9 cellular contexts compared by ENCODE assay signal in genomic region chr7:144842377-144842851, GRCh38. TPM values are rescaled to one million over a fixed set of nuclear protein-coding genes. Genes with fewer than 3 reads are reported as not detected.
DNase-seq lines count a peak whose midpoint lies in the region; ATAC-seq lines count a peak whose summit lies in the region.
"Had no signal": no experiment of that assay in that cellular context is flagged by ENCODE, and none has a peak within 500 bp of the region (broad histone marks: within the 10 kb centered on the region; RNA-seq: fewer than 3 reads in every experiment).

No MANE protein-coding gene starts in this region.

- H3K9me3 Mint-ChIP-seq in T-helper 1 cell treated with Interleukin-12 subunit alpha and Interleukin-12 subunit beta and Interleukin-4 antibody, amounts not matched to agents 30 μg/mL and 1 μg/mL, for 36 hours: peaks cover 19% of the 10 kb centered on the region
- no peaks in the 10 kb centered on the region for H3K9me3 Mint-ChIP-seq in stimulated activated effector memory CD8-positive, alpha-beta T cell treated with anti-CD3 and anti-CD28 coated beads, Interleukin-12 subunit alpha, Interleukin-12 subunit beta, amount 100 ng/mL, for 72 hours

- peaks cover 24% of the 10 kb centered on the region for H3K4me1 Mint-ChIP-seq in T-helper 1 cell treated with Interleukin-12 subunit alpha and Interleukin-12 subunit beta and Interleukin-4 antibody, amounts not matched to agents 30 μg/mL and 1 μg/mL, for 36 hours (ENCODE audit: low read depth)
- H3K4me1 Mint-ChIP-seq in stimulated activated effector memory CD8-positive, alpha-beta T cell treated with anti-CD3 and anti-CD28 coated beads, Interleukin-12 subunit alpha, Interleukin-12 subunit beta, amount 100 ng/mL, for 72 hours: peaks cover 10% of the 10 kb centered on the region

- ATAC-seq in HG03097 (IDR thresholded peaks at IDR 0.05; ENCODE audit: low FRiP score, unreplicated experiment): peak; percentile 92
- peak; percentile 84 for ATAC-seq in stimulated activated effector memory CD8-positive, alpha-beta T cell treated with anti-CD3 and anti-CD28 coated beads, Interleukin-12 subunit alpha, Interleukin-12 subunit beta, amount 100 ng/mL, for 72 hours

- peak; percentile 28 for DNase-seq in stimulated activated CD4-positive, alpha-beta T cell treated with anti-CD3 and anti-CD28 coated beads, Interleukin-1b, Interleukin-23, amount 100 ng/mL, for 48 hours
- DNase-seq in stimulated activated CD4-positive, alpha-beta T cell treated with anti-CD3 and anti-CD28 coated beads, Interleukin-12 subunit alpha, Interleukin-12 subunit beta, amount 100 ng/mL, for 4 hours: no peak
- DNase-seq in cardiac septum (ENCODE audit: low spot score) (peak; percentile 84), NCI-H2196 (lab: John Stamatoyannopoulos, UW; ENCODE audit: unreplicated experiment) (no peak), NCI-H748 (lab: John Stamatoyannopoulos, UW; ENCODE audit: unreplicated experiment) (no peak)
- peak in 1 of 2 donors; percentile 48 for DNase-seq in stimulated activated effector memory CD8-positive, alpha-beta T cell treated with anti-CD3 and anti-CD28 coated beads, Interleukin-12 subunit alpha, Interleukin-12 subunit beta, amount 100 ng/mL, for 72 hours (ENCODE audit: low spot score in 2 of 2)
- DNase-seq: DND-41 had no signal

- H3K27me3 Mint-ChIP-seq in T-helper 1 cell treated with Interleukin-12 subunit alpha and Interleukin-12 subunit beta and Interleukin-4 antibody, amounts not matched to agents 30 μg/mL and 1 μg/mL, for 36 hours (ENCODE audit: low read depth): no peaks in the 10 kb centered on the region

- peak overlapping the region; percentile 87 for H3K27ac Mint-ChIP-seq in T-helper 1 cell treated with Interleukin-12 subunit alpha and Interleukin-12 subunit beta and Interleukin-4 antibody, amounts not matched to agents 30 μg/mL and 1 μg/mL, for 36 hours
- peak overlapping the region; percentile 96 for H3K27ac Mint-ChIP-seq in stimulated activated effector memory CD8-positive, alpha-beta T cell treated with anti-CD3 and anti-CD28 coated beads, Interleukin-12 subunit alpha, Interleukin-12 subunit beta, amount 100 ng/mL, for 72 hours

- H3K4me3 Mint-ChIP-seq in T-helper 1 cell treated with Interleukin-12 subunit alpha and Interleukin-12 subunit beta and Interleukin-4 antibody, amounts not matched to agents 30 μg/mL and 1 μg/mL, for 36 hours: peak overlapping the region; percentile 55
- H3K4me3 Mint-ChIP-seq in stimulated activated effector memory CD8-positive, alpha-beta T cell treated with anti-CD3 and anti-CD28 coated beads, Interleukin-12 subunit alpha, Interleukin-12 subunit beta, amount 100 ng/mL, for 72 hours: peak overlapping the region; percentile 48

- intact Hi-C loops in cardiac septum (cut with DNase I): no loop called here

- peaks cover 16% of the 10 kb centered on the region for H3K36me3 Mint-ChIP-seq in T-helper 1 cell treated with Interleukin-12 subunit alpha and Interleukin-12 subunit beta and Interleukin-4 antibody, amounts not matched to agents 30 μg/mL and 1 μg/mL, for 36 hours (ENCODE audit: low read depth)
- no peaks in the 10 kb centered on the region for H3K36me3 Mint-ChIP-seq in stimulated activated effector memory CD8-positive, alpha-beta T cell treated with anti-CD3 and anti-CD28 coated beads, Interleukin-12 subunit alpha, Interleukin-12 subunit beta, amount 100 ng/mL, for 72 hours

RNA-seq across cellular contexts. Expression of gene TPK1, which starts 6.6 kb away (rescaled TPM):
- 5.7 TPM for total RNA-seq in cardiac septum

Comparison
In these comparisons a context has a peak if more than half of its experiments do, and no peak if none do; other contexts are left out.
1. DNase-seq: peak in stimulated activated CD4-positive, alpha-beta T cell treated with anti-CD3 and anti-CD28 coated beads, Interleukin-1b, Interleukin-23, amount 100 ng/mL, for 48 hours (single experiment) and cardiac septum (single experiment); none in stimulated activated CD4-positive, alpha-beta T cell treated with anti-CD3 and anti-CD28 coated beads, Interleukin-12 subunit alpha, Interleukin-12 subunit beta, amount 100 ng/mL, for 4 hours (single experiment), NCI-H2196 (single experiment) and NCI-H748 (single experiment).